18 cellular contexts compared by ENCODE assay signal in genomic region chr7:158524749-158525635, GRCh38.
"Had no signal": no experiment of that assay in that cellular context is flagged by ENCODE, and none has a peak within 500 bp of the region (broad histone marks: within the 10 kb centered on the region; RNA-seq: fewer than 3 reads in every experiment).

No MANE protein-coding gene starts in this region.

- H3K27me3 Mint-ChIP-seq: naive B cell had no signal

- H3K4me3 Mint-ChIP-seq: activated CD4-positive, alpha-beta memory T cell treated with anti-CD3 and anti-CD28 coated beads for 36 hours; activated naive CD4-positive, alpha-beta T cell treated with anti-CD3 and anti-CD28 coated beads for 36 hours; naive B cell; T-helper 17 cell had no signal

- H3K27ac ChIP-seq: brain microvascular endothelial cell, left lung, tibial artery had no signal

- H3K36me3 Mint-ChIP-seq: activated CD4-positive, alpha-beta memory T cell treated with anti-CD3 and anti-CD28 coated beads for 36 hours; naive B cell had no signal

- H3K4me3 ChIP-seq: left lung, lung, tibial artery had no signal

- H3K4me1 Mint-ChIP-seq: T-helper 17 cell had no signal

- H3K9me3 ChIP-seq: left lung, tibial artery had no signal

- H3K4me1 ChIP-seq: left lung, tibial artery had no signal

- ATAC-seq: left lung, T-helper 17 cell had no signal

- DNase-seq: activated CD4-positive, alpha-beta memory T cell treated with anti-CD3 and anti-CD28 coated beads for 36 hours; activated CD4-positive, alpha-beta T cell treated with anti-CD3 and anti-CD28 coated beads for 48 hours; activated naive CD4-positive, alpha-beta T cell treated with anti-CD3 and anti-CD28 coated beads for 36 hours; activated T-cell treated with anti-CD3 and anti-CD28 coated beads, Interleukin-2, amount 50 U/mL, for 48 hours; anterior cingulate cortex; brain microvascular endothelial cell; dermis blood vessel endothelial cell; effector CD8-positive, alpha-beta T cell; erythroblast; foreskin fibroblast; naive B cell; stimulated activated CD4-positive, alpha-beta T cell treated with anti-CD3 and anti-CD28 coated beads, Interleukin-4, amount 100 ng/mL, for 1 hour; stimulated activated naive CD4-positive, alpha-beta T cell treated with Interleukin-2 at 50 U/mL for 16 hours; substantia nigra; T-helper 17 cell; tibial artery had no signal

- H3K9me3 Mint-ChIP-seq: activated naive CD4-positive, alpha-beta T cell treated with anti-CD3 and anti-CD28 coated beads for 36 hours; naive B cell had no signal

- H3K27me3 ChIP-seq: brain microvascular endothelial cell had no signal

- H3K27ac Mint-ChIP-seq: activated CD4-positive, alpha-beta memory T cell treated with anti-CD3 and anti-CD28 coated beads for 36 hours; activated naive CD4-positive, alpha-beta T cell treated with anti-CD3 and anti-CD28 coated beads for 36 hours; naive B cell; T-helper 17 cell had no signal
